In genomic region chr5:134506054-134507039, GRCh38 we compare ENCODE assay signal across 8 cellular contexts. TPM values are rescaled to one million over a fixed set of nuclear protein-coding genes. Genes with fewer than 3 reads are reported as not detected.
DNase-seq lines count a peak whose midpoint lies in the region; ATAC-seq lines count a peak whose summit lies in the region.

No MANE protein-coding gene starts in this region.

- H3K27ac ChIP-seq in Karpas-422 (ENCODE audit: low read length), result no peak overlapping the region

- DNase-seq in activated effector memory CD4-positive, alpha-beta T cell treated with anti-CD3 and anti-CD28 coated beads, Interleukin-2, amount 50 U/mL, for 16 hours, result peak; percentile 33
- no peak for DNase-seq in activated effector memory CD4-positive, alpha-beta T cell treated with Interleukin-2 at 50 U/mL for 16 hours
- peak; percentile 31 for DNase-seq in cerebellar cortex (ENCODE audit: low spot score)
- peak; percentile 7 to 22 for DNase-seq in lung microvascular endothelial cell (ENCODE audit: low read depth in 2 of 2)
- DNase-seq in NCI-H524 treated with DMSO at 0.1 percent for 48 hours (lab: John Stamatoyannopoulos, UW), result no peak
- DNase-seq in activated naive CD4-positive, alpha-beta T cell treated with anti-CD3 and anti-CD28 coated beads, Interleukin-2, amount 50 U/mL, for 16 hours, result no peak
- no peak for DNase-seq in Karpas-422

- H3K4me2 ChIP-seq in Karpas-422 (ENCODE audit: low read depth, low read length, poor library complexity, severe bottlenecking), result no peak overlapping the region

- H3K4me3 ChIP-seq in Karpas-422 (ENCODE audit: low read length), result no peak overlapping the region

- no peaks in the 10 kb centered on the region for H3K9me3 ChIP-seq in Karpas-422 (ENCODE audit: low read length)

- H3K4me1 ChIP-seq in Karpas-422 (ENCODE audit: low read length), result peaks cover 17% of the 10 kb centered on the region

- no peaks in the 10 kb centered on the region for H3K9me2 ChIP-seq in Karpas-422 (replicated peaks; ENCODE audit: insufficient read depth, low read length)

- H3K27me3 ChIP-seq in Karpas-422 (ENCODE audit: low read length), result no peaks in the 10 kb centered on the region

- no peaks in the 10 kb centered on the region for H3K79me2 ChIP-seq in Karpas-422 (ENCODE audit: low read length)

- H3K36me3 ChIP-seq in Karpas-422 (ENCODE audit: insufficient read depth, low read length), result no peaks in the 10 kb centered on the region

- ATAC-seq in GM21528 (IDR thresholded peaks at IDR 0.05; ENCODE audit: low FRiP score, unreplicated experiment), result no peak

- H4K20me1 ChIP-seq in Karpas-422 (ENCODE audit: insufficient read depth, low read depth, low read length), result no peaks in the 10 kb centered on the region

- no peak overlapping the region for H3K9ac ChIP-seq in Karpas-422 (ENCODE audit: low read length)

- no peak overlapping the region for H2AFZ ChIP-seq in Karpas-422 (ENCODE audit: low read length)

RNA-seq across cellular contexts. Expression of gene JADE2, which starts 19.1 kb away (rescaled TPM):
- 11.8 and 17.5 TPM in 2 replicates for total RNA-seq in lung microvascular endothelial cell
- 82.1 and 139 TPM in 2 replicates for total RNA-seq in Karpas-422 (2014; rRNA removed; shearing (Covaris generic); ENCODE audit: low replicate concordance)

Comparison
In these comparisons a context has a peak if more than half of its experiments do, and no peak if none do; other contexts are left out.
1. DNase-seq: peak in activated effector memory CD4-positive, alpha-beta T cell treated with anti-CD3 and anti-CD28 coated beads, Interleukin-2, amount 50 U/mL, for 16 hours (single experiment), cerebellar cortex (single experiment) and lung microvascular endothelial cell (2 of 2); none in activated effector memory CD4-positive, alpha-beta T cell treated with Interleukin-2 at 50 U/mL for 16 hours (single experiment), NCI-H524 treated with DMSO at 0.1 percent for 48 hours (single experiment), activated naive CD4-positive, alpha-beta T cell treated with anti-CD3 and anti-CD28 coated beads, Interleukin-2, amount 50 U/mL, for 16 hours (single experiment) and Karpas-422 (single experiment).